28 cellular contexts compared by ENCODE assay signal in the genomic region with DNA sequence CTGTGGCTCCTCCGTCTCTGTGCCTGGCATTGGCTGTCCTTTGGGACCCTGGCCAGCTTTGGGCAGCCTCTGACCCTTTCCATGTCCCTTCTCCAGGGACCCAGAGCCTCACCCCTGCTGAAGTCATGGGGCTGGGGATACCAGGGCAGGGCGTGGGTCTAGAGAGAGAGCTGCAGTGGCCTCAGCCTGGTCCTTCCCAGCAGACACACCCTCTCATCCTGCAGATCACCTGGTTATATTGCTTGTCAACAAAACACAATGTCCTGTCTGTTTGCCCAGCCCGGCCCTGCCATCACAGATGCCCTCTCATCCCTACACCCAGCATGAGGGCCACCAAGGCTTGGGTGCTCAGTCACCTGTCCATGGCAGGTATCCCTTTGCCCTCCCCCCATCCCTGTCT. TPM values are rescaled to one million over a fixed set of nuclear protein-coding genes. Genes with fewer than 3 reads are reported as not detected.
"Had no signal": no experiment of that assay in that cellular context is flagged by ENCODE, and none has a peak within 500 bp of the region (broad histone marks: within the 10 kb centered on the region; RNA-seq: fewer than 3 reads in every experiment).

No MANE protein-coding gene starts in this region.

- H3K4me1 ChIP-seq: psoas muscle, uterus had no signal

- H3K4me3 ChIP-seq: heart left ventricle, lung, ovary, psoas muscle, right atrium auricular region, stomach, suprapubic skin, tibial nerve, uterus had no signal

- ATAC-seq: heart left ventricle; left lobe of liver; naive thymus-derived CD8-positive, alpha-beta T cell; psoas muscle had no signal

- FAIRE-seq: bronchial epithelial cell, endometrium, keratinocyte, TTC549 had no signal

- H3K36me3 ChIP-seq: heart left ventricle, ovary, right atrium auricular region, stomach, suprapubic skin, tibial nerve, uterus had no signal

- DNase-seq: activated CD4-positive, alpha-beta T cell treated with anti-CD3 and anti-CD28 coated beads, Interleukin-2, amount 50 U/mL, for 4 hours; activated naive CD4-positive, alpha-beta T cell treated with Interleukin-2 at 50 U/mL for 16 hours; activated naive CD8-positive, alpha-beta T cell treated with anti-CD3 and anti-CD28 coated beads, Interleukin-2, amount 10 ng/mL, durations not matched to agents 7 days and 5 days; activated T-cell treated with anti-CD3 and anti-CD28 coated beads, Interleukin-2, amount 50 U/mL, for 48 hours; amniotic stem cell; cerebellar nuclear complex; cortex of kidney; effector CD4-positive, alpha-beta T cell; naive thymus-derived CD8-positive, alpha-beta T cell; ovary; stimulated activated CD4-positive, alpha-beta T cell treated with anti-CD3 and anti-CD28 coated beads, Interleukin-1b, Interleukin-23, amount 100 ng/mL, for 48 hours; stomach; T-helper 1 cell; uterus had no signal

- H3K9me3 ChIP-seq: heart left ventricle, ovary, psoas muscle, right atrium auricular region, stomach, suprapubic skin, uterus had no signal

RNA-seq across cellular contexts. Expression of gene MUC17, which starts 1.8 kb away (rescaled TPM):
- total RNA-seq: activated CD8-positive, alpha-beta memory T cell treated with anti-CD3 and anti-CD28 coated beads for 36 hours; activated naive CD8-positive, alpha-beta T cell treated with anti-CD3 and anti-CD28 coated beads, Interleukin-2, amount 10 ng/mL, durations not matched to agents 7 days and 5 days; bronchial epithelial cell; epithelial cell of proximal tubule; fibroblast of villous mesenchyme; heart left ventricle; left lobe of liver; lung; naive thymus-derived CD8-positive, alpha-beta T cell; right atrium auricular region; tibial nerve had no signal

RNA-seq across cellular contexts. Expression of gene MUC12, which starts 52.3 kb away (rescaled TPM):
- total RNA-seq: activated naive CD8-positive, alpha-beta T cell treated with anti-CD3 and anti-CD28 coated beads, Interleukin-2, amount 10 ng/mL, durations not matched to agents 7 days and 5 days; fibroblast of villous mesenchyme; naive thymus-derived CD8-positive, alpha-beta T cell; right atrium auricular region; suprapubic skin; tibial nerve had no signal
